Comparison of ENCODE assay signal across 8 cellular contexts in the genomic region with DNA sequence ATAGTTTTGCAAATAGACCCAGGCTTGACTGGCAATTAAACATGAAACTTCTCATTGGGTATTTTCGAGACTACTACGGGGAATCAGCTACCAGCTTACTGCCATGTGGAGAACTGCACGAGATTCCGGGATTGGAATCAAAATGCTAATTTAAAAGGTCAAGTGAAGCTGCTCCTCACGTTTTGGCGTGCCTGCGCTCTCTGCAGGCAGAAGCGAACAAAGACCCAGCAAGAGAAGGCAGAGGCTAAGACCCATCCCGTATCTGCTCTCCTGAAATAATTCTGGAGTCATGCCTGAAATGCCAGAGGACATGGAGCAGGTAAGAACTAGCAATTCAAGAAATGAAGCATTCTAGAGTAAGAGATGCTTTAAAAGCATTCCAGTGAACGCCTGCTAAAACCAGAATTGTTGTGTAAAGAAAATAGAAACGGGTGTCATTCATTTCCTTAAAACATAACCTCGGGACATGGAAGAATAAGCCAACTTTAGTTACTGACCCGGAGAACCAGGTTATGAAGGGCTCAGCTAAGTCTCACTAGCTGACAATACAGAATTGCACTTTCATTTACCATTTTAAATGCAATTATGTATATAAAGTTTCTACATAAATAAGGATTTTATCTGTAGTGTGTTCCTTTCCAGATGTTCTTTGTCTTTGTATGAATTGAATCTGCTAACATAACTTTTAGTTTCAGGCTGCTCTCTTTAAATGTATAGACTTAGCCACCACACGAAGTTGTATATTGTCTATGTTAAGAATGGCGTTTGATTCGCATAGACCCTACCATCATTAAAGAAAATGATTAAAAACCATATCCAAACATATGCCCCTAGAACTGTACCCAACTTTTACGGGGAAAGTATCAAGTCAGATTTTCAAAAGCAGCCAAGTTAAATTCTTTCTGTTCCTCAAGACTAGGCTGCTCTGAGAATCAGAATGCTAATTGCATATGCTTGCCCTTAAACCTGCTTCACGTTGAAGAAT. TPM values are rescaled to one million over a fixed set of nuclear protein-coding genes. Genes with fewer than 3 reads are reported as not detected.
A peak's percentile ranks its signal among the peaks of the same experiment; 100 is the strongest.
DNase-seq lines count a peak whose midpoint lies in the region; ATAC-seq and TF ChIP-seq lines count a peak whose summit lies in the region.

No MANE protein-coding gene starts in this region.

- TF ChIP-seq CTCF in GM12874 (IDR thresholded peaks at IDR 0.05; ENCODE audit: insufficient read depth, low read depth, low read length) (peak; percentile 28; the same call in 1 of the 2 replicates), colonic mucosa (IDR thresholded peaks at IDR 0.05) (peak; percentile 12)

- no peaks in the 10 kb centered on the region for H3K9me3 ChIP-seq in colonic mucosa

- no peak for ATAC-seq in GM19328 (IDR thresholded peaks at IDR 0.05; ENCODE audit: unreplicated experiment)

- in situ Hi-C loops in KBM-7 (cut with MboI; ENCODE audit: low pct_unique_long_range_greater_than_20kb, low sequenced_read_pairs): no loop called here

- intact Hi-C loops in colonic mucosa (cut with DNase I): no loop called here

- H3K4me1 ChIP-seq in colonic mucosa: no peaks in the 10 kb centered on the region

- DNase-seq in KBM-7: peak; percentile 90
- DNase-seq in T1000 (lab: John Stamatoyannopoulos, UW): peak; percentile 23
- DNase-seq in colonic mucosa: peak; percentile 78
- DNase-seq in kidney glomerular epithelial cell (lab: John Stamatoyannopoulos, UW): peak; percentile 70
- peak; percentile 41 for DNase-seq in stimulated activated CD4-positive, alpha-beta T cell treated with anti-CD3 and anti-CD28 coated beads, Interleukin-1b, Interleukin-23, amount 100 ng/mL, for 48 hours
- DNase-seq in NCI-H1694 (lab: John Stamatoyannopoulos, UW): no peak

- H3K36me3 ChIP-seq in colonic mucosa: no peaks in the 10 kb centered on the region

- H3K4me3 ChIP-seq in colonic mucosa: peak overlapping the region; percentile 78

- H3K9ac ChIP-seq in colonic mucosa (ENCODE audit: low read depth in 2 of 2, low read length in 2 of 2): peak overlapping the region in 1 of 2 donors; percentile 89

- H3K27me3 ChIP-seq in colonic mucosa: no peaks in the 10 kb centered on the region

- peak overlapping the region; percentile 100 for H3K27ac ChIP-seq in colonic mucosa

RNA-seq across cellular contexts. Expression of gene MAT2B, which starts 2.0 kb away (rescaled TPM):
- 10 to 100 TPM; 63.4 to 86.7 TPM for total RNA-seq in colonic mucosa

RNA-seq across cellular contexts. Expression of gene HMMR, which starts 43.0 kb away (rescaled TPM):
- total RNA-seq in colonic mucosa: 10 to 100 TPM; 10.6 to 44.5 TPM

RNA-seq across cellular contexts. Expression of gene NUDCD2, which starts 43.5 kb away (rescaled TPM):
- 10 to 100 TPM; 24.6 to 32.9 TPM for total RNA-seq in colonic mucosa
